ENCODE assay signal across 15 cellular contexts in genomic region chr16:10107081-10107480, GRCh38.
DNase-seq lines count a peak whose midpoint lies in the region; ATAC-seq and TF ChIP-seq lines count a peak whose summit lies in the region.
"Had no signal": no experiment of that assay in that cellular context is flagged by ENCODE, and none has a peak within 500 bp of the region (broad histone marks: within the 10 kb centered on the region; RNA-seq: fewer than 3 reads in every experiment).

No MANE protein-coding gene starts in this region.

- H3K9ac ChIP-seq in BLaER1: no peak overlapping the region

- H3K4me3 ChIP-seq in BLaER1 (no peak overlapping the region), coronary artery (no peak overlapping the region)

- H3K27ac ChIP-seq in BLaER1: no peak overlapping the region
- no peak overlapping the region for H3K27ac ChIP-seq in coronary artery
- H3K27ac ChIP-seq: 22Rv1 had no signal

- no peaks in the 10 kb centered on the region for H3K36me3 Mint-ChIP-seq in nephron progenitor cell (ENCODE audit: low read depth)
- H3K36me3 Mint-ChIP-seq: CD4-positive, alpha-beta memory T cell had no signal

- H3K4me1 ChIP-seq in BLaER1: peaks cover 13% of the 10 kb centered on the region
- H3K4me1 ChIP-seq: Caco-2 had no signal

- H3K4me1 Mint-ChIP-seq in nephron progenitor cell: peaks cover 23% of the 10 kb centered on the region
- H3K4me1 Mint-ChIP-seq: B cell; CD4-positive, alpha-beta memory T cell had no signal

- no peaks in the 10 kb centered on the region for H4K20me1 ChIP-seq in BLaER1

- DNase-seq in coronary artery (ENCODE audit: low spot score): peak; percentile 12
- peak; percentile 59 for DNase-seq in fibroblast of peridontal ligament (ENCODE audit: extremely low read depth)
- DNase-seq in COLO668 (lab: John Stamatoyannopoulos, UW; ENCODE audit: unreplicated experiment): no peak
- no peak for DNase-seq in nephron progenitor cell
- DNase-seq: C1 segment of cervical spinal cord; Caco-2; CD4-positive, alpha-beta memory T cell; DMS153; DND-41; H7; HCEC 1CT had no signal

- no peaks in the 10 kb centered on the region for H3K9me3 ChIP-seq in BLaER1
- H3K9me3 ChIP-seq: Caco-2 had no signal

- no peak for ATAC-seq in HG03280 (IDR thresholded peaks at IDR 0.05; ENCODE audit: unreplicated experiment)

- H3K27me3 ChIP-seq in BLaER1: no peaks in the 10 kb centered on the region

- peaks cover 11% of the 10 kb centered on the region for H3K27me3 Mint-ChIP-seq in nephron progenitor cell (ENCODE audit: low read depth, poor library complexity)
- H3K27me3 Mint-ChIP-seq: CD4-positive, alpha-beta memory T cell had no signal

- no peak overlapping the region for H3K4me3 Mint-ChIP-seq in nephron progenitor cell
- H3K4me3 Mint-ChIP-seq: B cell; CD4-positive, alpha-beta memory T cell had no signal

- H3K4me2 ChIP-seq in BLaER1: peak overlapping the region; percentile 66

- H3K36me3 ChIP-seq in BLaER1: no peaks in the 10 kb centered on the region

- H3K9me3 Mint-ChIP-seq in nephron progenitor cell: peaks cover 13% of the 10 kb centered on the region

- no peak overlapping the region for H3K27ac Mint-ChIP-seq in nephron progenitor cell
- H3K27ac Mint-ChIP-seq: B cell; CD4-positive, alpha-beta memory T cell had no signal

- TF ChIP-seq CTCF in coronary artery (IDR thresholded peaks at IDR 0.05): no peak
- no peak for TF ChIP-seq CTCF in nephron progenitor cell (IDR thresholded peaks at IDR 0.05)

Comparison
In these comparisons a context has a peak if more than half of its experiments do, and no peak if none do; other contexts are left out.
1. DNase-seq: peak in coronary artery (single experiment) and fibroblast of peridontal ligament (single experiment); none in COLO668 (single experiment) and nephron progenitor cell (single experiment).